Comparison of ENCODE assay signal across 8 cellular contexts in the genomic region with DNA sequence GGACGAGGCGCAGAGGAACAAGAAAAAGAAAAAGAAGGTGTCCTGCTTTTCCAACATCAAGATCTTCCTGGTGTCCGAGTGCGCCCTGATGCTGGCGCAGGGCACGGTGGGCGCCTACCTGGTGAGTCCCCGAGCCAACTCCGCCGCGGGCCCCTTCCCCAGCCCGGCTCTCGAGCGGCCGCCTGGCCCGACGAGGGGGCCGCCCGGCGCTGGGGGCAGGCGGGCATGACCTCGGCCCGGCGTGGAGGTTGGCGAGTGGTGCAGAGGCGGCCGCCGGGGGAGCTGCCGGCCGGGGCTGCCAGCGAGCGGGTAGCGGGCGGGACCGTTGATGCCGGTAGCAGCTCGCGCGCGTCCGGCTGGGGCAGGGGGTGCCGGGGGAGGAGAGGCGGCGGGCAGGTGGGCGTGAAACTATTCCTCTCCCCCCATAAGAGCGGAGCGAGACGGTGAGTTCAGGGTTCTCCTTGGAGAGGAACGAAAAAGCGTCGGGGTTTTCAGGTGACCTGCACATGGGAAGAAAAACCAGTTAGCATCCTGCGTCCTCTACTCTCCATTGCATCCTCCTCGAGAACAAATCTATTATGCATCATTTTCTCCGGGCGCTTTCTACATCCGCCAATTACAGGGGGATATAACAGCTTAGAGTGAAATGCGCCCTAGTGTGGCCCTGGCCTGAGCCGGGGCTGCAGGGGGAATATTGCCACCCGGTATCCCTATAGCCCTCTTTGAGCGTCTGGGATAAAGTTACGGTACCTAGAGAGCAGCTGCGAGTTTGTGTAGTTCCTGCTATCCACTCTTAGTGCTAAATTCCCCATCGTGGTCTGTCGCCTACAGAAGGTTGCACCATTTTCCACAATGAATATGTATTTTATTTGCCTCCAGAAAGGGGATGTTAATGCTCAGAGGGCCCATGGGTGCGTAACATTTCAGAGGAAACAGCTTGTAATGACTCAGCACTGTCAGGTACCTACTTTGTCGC. TPM values are rescaled to one million over a fixed set of nuclear protein-coding genes. Genes with fewer than 3 reads are reported as not detected.
DNase-seq lines count a peak whose midpoint lies in the region; ATAC-seq and TF ChIP-seq lines count a peak whose summit lies in the region.

No MANE protein-coding gene starts in this region.

- H3K9me3 ChIP-seq in BE2C (no peaks in the 10 kb centered on the region), Karpas-422 (ENCODE audit: low read length) (no peaks in the 10 kb centered on the region)

- peak overlapping the region; percentile 80 for H3K9ac ChIP-seq in Karpas-422 (ENCODE audit: low read length)

- H3K27me3 ChIP-seq in BE2C: no peaks in the 10 kb centered on the region
- H3K27me3 ChIP-seq in Karpas-422 (ENCODE audit: low read length): no peaks in the 10 kb centered on the region
- H3K27me3 ChIP-seq in kidney epithelial cell (ENCODE audit: control insufficient read depth, insufficient read depth, low read length): no peaks in the 10 kb centered on the region

- H2AFZ ChIP-seq in Karpas-422 (ENCODE audit: low read length): no peak overlapping the region

- no peaks in the 10 kb centered on the region for H3K9me2 ChIP-seq in Karpas-422 (replicated peaks; ENCODE audit: insufficient read depth, low read length)

- peaks cover 51% of the 10 kb centered on the region for H3K79me2 ChIP-seq in Karpas-422 (ENCODE audit: low read length)

- no peak for ATAC-seq in HG02759 (IDR thresholded peaks at IDR 0.05; ENCODE audit: unreplicated experiment)

- DNase-seq in BE2C: peak; percentile 69
- DNase-seq in Karpas-422: peak; percentile 94
- peak; percentile 46 for DNase-seq in cerebellum (ENCODE audit: low spot score)
- no peak for DNase-seq in kidney epithelial cell (ENCODE audit: low read depth)
- DNase-seq in stimulated activated CD4-positive, alpha-beta T cell treated with anti-CD3 and anti-CD28 coated beads, Interleukin-1b, Interleukin-23, amount 100 ng/mL, for 4 hours (ENCODE audit: low read depth in 2 of 2): peak; percentile 39 to 43
- no peak for DNase-seq in NCI-H446 treated with DMSO at 0.1 percent for 48 hours (lab: John Stamatoyannopoulos, UW)

- peak overlapping the region; percentile 93 for H3K4me2 ChIP-seq in Karpas-422 (ENCODE audit: low read depth, low read length, poor library complexity, severe bottlenecking)

- TF ChIP-seq CTCF in BE2C (IDR thresholded peaks at IDR 0.05; ENCODE audit: low read depth, low read length) (no peak), VCaP (conservative IDR thresholded peaks at IDR 0.05) (peak; percentile 49), kidney epithelial cell (IDR thresholded peaks at IDR 0.05; ENCODE audit: insufficient read depth, low read length, poor library complexity, severe bottlenecking) (no peak)

- H3K4me3 ChIP-seq in BE2C (ENCODE audit: low read depth, low read length) (peak overlapping the region; percentile 60), Karpas-422 (ENCODE audit: low read length) (peak overlapping the region; percentile 72), kidney epithelial cell (ENCODE audit: low read depth, low read length) (peak overlapping the region; percentile 45)

- H3K4me1 ChIP-seq in BE2C (peaks cover 16% of the 10 kb centered on the region), Karpas-422 (ENCODE audit: low read length) (peaks cover 53% of the 10 kb centered on the region)

- peaks cover 9% of the 10 kb centered on the region; the same call in 1 of the 2 replicates for H4K20me1 ChIP-seq in Karpas-422 (ENCODE audit: insufficient read depth, low read depth, low read length)

- H3K36me3 ChIP-seq in BE2C (no peaks in the 10 kb centered on the region), Karpas-422 (ENCODE audit: insufficient read depth, low read length) (peaks cover 9% of the 10 kb centered on the region; the same call in 1 of the 2 replicates), kidney epithelial cell (ENCODE audit: control insufficient read depth, insufficient read depth, low read length) (no peaks in the 10 kb centered on the region)

- H3K27ac ChIP-seq in Karpas-422 (ENCODE audit: low read length) (peak overlapping the region; percentile 100), VCaP (peak overlapping the region; percentile 71)

RNA-seq across cellular contexts. Expression of a gene that starts 0.7 kb away (rescaled TPM):
- polyA plus RNA-seq in BE2C (2012; ENCODE audit: insufficient read depth, insufficient read length, low read depth): 42.5 TPM
- 20.9 and 36.2 TPM in 2 replicates for total RNA-seq in Karpas-422 (2014; rRNA removed; shearing (Covaris generic); ENCODE audit: low replicate concordance)
- total RNA-seq in cerebellum: 5.2 TPM
- 3.1 and 3.6 TPM in 2 replicates for total RNA-seq in kidney epithelial cell

Comparison
In these comparisons a context has a peak if more than half of its experiments do, and no peak if none do; other contexts are left out.
1. DNase-seq: peak in BE2C (single experiment), Karpas-422 (single experiment), cerebellum (single experiment) and stimulated activated CD4-positive, alpha-beta T cell treated with anti-CD3 and anti-CD28 coated beads, Interleukin-1b, Interleukin-23, amount 100 ng/mL, for 4 hours (2 of 2); none in kidney epithelial cell (single experiment) and NCI-H446 treated with DMSO at 0.1 percent for 48 hours (single experiment).
2. Peak in every context shown above with its lines, with median percentiles within 50 percentile points of each other: H3K4me3 ChIP-seq.